Comparison of ENCODE assay signal across 22 cellular contexts in genomic region chr9:92589918-92590317, GRCh38. TPM values are rescaled to one million over a fixed set of nuclear protein-coding genes. Genes with fewer than 3 reads are reported as not detected.
DNase-seq lines count a peak whose midpoint lies in the region; ATAC-seq and TF ChIP-seq lines count a peak whose summit lies in the region.
"Had no signal": no experiment of that assay in that cellular context is flagged by ENCODE, and none has a peak within 500 bp of the region (broad histone marks: within the 10 kb centered on the region; RNA-seq: fewer than 3 reads in every experiment).

No MANE protein-coding gene starts in this region.

- no peaks in the 10 kb centered on the region for H3K9me3 ChIP-seq in adipocyte (ENCODE audit: control insufficient read depth, low read length)
- H3K9me3 ChIP-seq in parathyroid adenoma (ENCODE audit: control insufficient read depth, low read length), result no peaks in the 10 kb centered on the region
- no peaks in the 10 kb centered on the region for H3K9me3 ChIP-seq in SJCRH30 (replicated peaks)

- H3K36me3 ChIP-seq in adipocyte (ENCODE audit: control insufficient read depth, insufficient read depth, low read length, severe bottlenecking) (no peaks in the 10 kb centered on the region), parathyroid adenoma (ENCODE audit: control insufficient read depth, insufficient read depth, low read length) (no peaks in the 10 kb centered on the region), SJCRH30 (no peaks in the 10 kb centered on the region)

- H3K9ac ChIP-seq in adipocyte (ENCODE audit: low read length) (peak overlapping the region; percentile 38), parathyroid adenoma (no peak overlapping the region)

- no peak for TF ChIP-seq CTCF in parathyroid adenoma (IDR thresholded peaks at IDR 0.05)

- H2AFZ ChIP-seq in parathyroid adenoma, result peak overlapping the region; percentile 58

- H3K79me2 ChIP-seq in parathyroid adenoma, result no peaks in the 10 kb centered on the region

- DNase-seq in ELF-1 (ENCODE audit: low read depth, low spot score), result peak; percentile 18
- DNase-seq in adipocyte (ENCODE audit: low read depth), result no peak
- DNase-seq in NCI-H2227 treated with DMSO at 0.1 percent for 48 hours (lab: John Stamatoyannopoulos, UW), result no peak
- DNase-seq in SJCRH30, result no peak
- DNase-seq in posterior vena cava (ENCODE audit: low spot score), result no peak
- DNase-seq: activated CD4-positive, alpha-beta T cell treated with anti-CD3 and anti-CD28 coated beads for 36 hours; CD4-positive, CD25-positive, alpha-beta regulatory T cell; DMS 273 treated with DMSO at 0.1 percent for 48 hours; mesendoderm; NCI-H1694; NCI-H69; OCI-M1; SHP77 treated with DMSO at 0.1 percent for 48 hours; stimulated activated CD4-positive, alpha-beta T cell treated with anti-CD3 and anti-CD28 coated beads, Interleukin-15, amount 100 ng/mL, for 24 hours; T-cell had no signal

- intact Hi-C loops in posterior vena cava (cut with DNase I), result loop anchor here in 1 of 2 donors (1.0 kb wide), 1 partner anchor 9 kb away; no protein-coding TSS in a partner anchor

- peak overlapping the region; percentile 27 for H3K27ac ChIP-seq in layer of hippocampus (ENCODE audit: low read depth, low read length)
- H3K27ac ChIP-seq in parathyroid adenoma, result peak overlapping the region; percentile 60
- no peak overlapping the region for H3K27ac ChIP-seq in SJCRH30

- H3K27me3 ChIP-seq in adipocyte (replicated peaks; ENCODE audit: control insufficient read depth, insufficient read depth, low read length), result no peaks in the 10 kb centered on the region
- no peaks in the 10 kb centered on the region for H3K27me3 ChIP-seq in layer of hippocampus (ENCODE audit: control insufficient read depth, insufficient read depth, low read length)
- H3K27me3 ChIP-seq in parathyroid adenoma (ENCODE audit: control insufficient read depth, insufficient read depth, low read length), result no peaks in the 10 kb centered on the region
- H3K27me3 ChIP-seq in SJCRH30, result no peaks in the 10 kb centered on the region

- H3K4me1 ChIP-seq in adipocyte (ENCODE audit: control insufficient read depth, insufficient read depth, low read length), result peaks cover 25% of the 10 kb centered on the region
- H3K4me1 ChIP-seq in parathyroid adenoma, result peaks cover 9% of the 10 kb centered on the region
- H3K4me1 ChIP-seq in SJCRH30, result no peaks in the 10 kb centered on the region

- H3K4me2 ChIP-seq in parathyroid adenoma (ENCODE audit: low read length), result no peak overlapping the region

- H3K4me3 ChIP-seq in adipocyte (ENCODE audit: low read length), result peak overlapping the region; percentile 15
- no peak overlapping the region for H3K4me3 ChIP-seq in parathyroid adenoma (ENCODE audit: low read depth, low read length)
- H3K4me3 ChIP-seq in SJCRH30, result no peak overlapping the region

- no peak for ATAC-seq in GM21526 (IDR thresholded peaks at IDR 0.05; ENCODE audit: low FRiP score, unreplicated experiment)
- ATAC-seq: activated CD4-positive, alpha-beta T cell treated with anti-CD3 and anti-CD28 coated beads for 36 hours; activated naive CD4-positive, alpha-beta T cell treated with anti-CD3 and anti-CD28 coated beads, Interleukin-2, amount 50 U/mL, for 72 hours; T-cell had no signal

RNA-seq across cellular contexts. Expression of gene ECM2, which starts 54.1 kb away (rescaled TPM):
- total RNA-seq in SJCRH30 (2014; rRNA removed; shearing (Covaris generic)), result not detected in 2 replicates
- 10 to 100 TPM; 27.6 to 46.1 TPM for total RNA-seq in posterior vena cava
- total RNA-seq: activated CD4-positive, alpha-beta T cell treated with anti-CD3 and anti-CD28 coated beads for 36 hours; activated CD8-positive, alpha-beta memory T cell treated with anti-CD3 and anti-CD28 coated beads for 36 hours; activated naive CD4-positive, alpha-beta T cell treated with anti-CD3 and anti-CD28 coated beads, Interleukin-2, amount 50 U/mL, for 72 hours; activated T-helper 1 cell treated with anti-CD3 and anti-CD28 coated beads, Interleukin-12 subunit alpha, Interleukin-12 subunit beta, Interleukin-2, Interleukin-4 antibody, amounts not matched to agents 30 ng/mL and 10 ng/mL and 1 ng/mL, durations not matched to agents 14 hours and 24 hours and 36 hours; CD4-positive, CD25-positive, alpha-beta regulatory T cell; neural crest cell; T-cell had no signal

Comparison
In these comparisons a context has a peak if more than half of its experiments do, and no peak if none do; other contexts are left out.
1. RNA of gene ECM2, which starts 54.1 kb away (total RNA-seq): 27.6 to 46.1 TPM in posterior vena cava; not detected in SJCRH30; every median in the first group is over 10 times any median in the second.